Comparison of ENCODE assay signal across 18 cellular contexts in genomic region chr15:41945221-41945620, GRCh38. TPM values are rescaled to one million over a fixed set of nuclear protein-coding genes. Genes with fewer than 3 reads are reported as not detected.
DNase-seq lines count a peak whose midpoint lies in the region; ATAC-seq and TF ChIP-seq lines count a peak whose summit lies in the region.
"Had no signal": no experiment of that assay in that cellular context is flagged by ENCODE, and none has a peak within 500 bp of the region (broad histone marks: within the 10 kb centered on the region; RNA-seq: fewer than 3 reads in every experiment).

No MANE protein-coding gene starts in this region.

- H3K9ac ChIP-seq in SK-N-SH = no peak overlapping the region

- peak overlapping the region; percentile 96 for H3K27ac Mint-ChIP-seq in chondrocyte (ENCODE audit: unreplicated experiment)
- H3K27ac Mint-ChIP-seq: activated B cell treated with CpG ODN at 0.5 μM for 24 hours had no signal

- no peak for TF ChIP-seq RAD21 in SK-N-SH (IDR thresholded peaks at IDR 0.05; ENCODE audit: low read length)

- H3F3A ChIP-seq in SK-N-SH (replicated peaks; ENCODE audit: insufficient read depth) = peaks cover 24% of the 10 kb centered on the region

- no peaks in the 10 kb centered on the region for H3K9me3 Mint-ChIP-seq in chondrocyte (ENCODE audit: low read depth)
- H3K9me3 Mint-ChIP-seq: activated B cell treated with CpG ODN at 0.5 μM for 24 hours had no signal

- POLR2A ChIA-PET in SK-N-SH (lab: Yijun Ruan, JAX) = no interaction called here

- H3K4me3 Mint-ChIP-seq in chondrocyte (ENCODE audit: unreplicated experiment) = no peak overlapping the region
- H3K4me3 Mint-ChIP-seq: activated B cell treated with CpG ODN at 0.5 μM for 24 hours had no signal

- H3K4me1 ChIP-seq in SK-N-SH (ENCODE audit: control insufficient read depth in 1 of 2, insufficient read depth in 2 of 2, low read depth in 1 of 2, low read length in 1 of 2) (peaks cover 7 to 39% of the 10 kb centered on the region in 2 experiments; a peak in 3 of 4 replicates), lung (ENCODE audit: control insufficient read depth in 2 of 2, insufficient read depth in 2 of 2, low read length in 2 of 2) (peaks cover 19 to 21% of the 10 kb centered on the region in 2 donors), tibial nerve (peaks cover 0 to 41% (median 16%) of the 10 kb centered on the region in 4 donors)

- CTCF ChIA-PET in SK-N-SH (lab: Yijun Ruan, JAX) = no interaction called here

- peaks cover 2% of the 10 kb centered on the region for H3K36me3 Mint-ChIP-seq in chondrocyte (ENCODE audit: low read depth)

- no peaks in the 10 kb centered on the region for H3K27me3 Mint-ChIP-seq in chondrocyte (ENCODE audit: low read depth)
- H3K27me3 Mint-ChIP-seq: activated B cell treated with CpG ODN at 0.5 μM for 24 hours had no signal

- peaks cover 91% of the 10 kb centered on the region for H3K4me1 Mint-ChIP-seq in chondrocyte (ENCODE audit: low read depth)
- H3K4me1 Mint-ChIP-seq: activated B cell treated with CpG ODN at 0.5 μM for 24 hours had no signal

- H3K27ac ChIP-seq in SK-N-SH (ENCODE audit: low read depth in 2 of 2, low read length in 1 of 2) = peak overlapping the region; percentile 58 to 95; a peak in 3 of 4 replicates
- H3K27ac ChIP-seq in lung (ENCODE audit: low read depth in 1 of 2, low read length in 1 of 2) = peak overlapping the region; percentile 6 to 74
- peak overlapping the region in 3 of 4 donors; percentile 45 to 70 (median 70) for H3K27ac ChIP-seq in tibial nerve
- H3K27ac ChIP-seq: 22Rv1, psoas muscle had no signal

- WGBS in SK-N-SH (ENCODE audit: low lambda C conversion rate) = 94% methylated on average over 6 of the region's 6 CpGs
- 95 to 98% methylated on average over 6 of the region's 6 CpGs for WGBS in lung, 2 donors
- WGBS in tibial nerve, 2 donors = 79 to 84% methylated on average over 6 of the region's 6 CpGs

- H3K27me3 ChIP-seq in SK-N-SH (ENCODE audit: insufficient read depth) (no peaks in the 10 kb centered on the region), lung (ENCODE audit: control insufficient read depth, insufficient read depth) (no peaks in the 10 kb centered on the region), tibial nerve (no peaks in the 10 kb centered on the region)
- H3K27me3 ChIP-seq: esophagus squamous epithelium had no signal

- H3K36me3 ChIP-seq in SK-N-SH (replicated peaks in 1 of 2; ENCODE audit: control insufficient read depth in 1 of 2, insufficient read depth in 2 of 2, low read length in 1 of 2) = no peaks in the 10 kb centered on the region
- peaks cover 0 to 24% of the 10 kb centered on the region in 2 donors for H3K36me3 ChIP-seq in lung (ENCODE audit: control insufficient read depth in 2 of 2, insufficient read depth in 2 of 2, low read length in 2 of 2)
- peaks cover 0 to 18% (median 0%) of the 10 kb centered on the region in 3 donors for H3K36me3 ChIP-seq in tibial nerve

- no peaks in the 10 kb centered on the region for H4K20me1 ChIP-seq in SK-N-SH (ENCODE audit: insufficient read depth)

- no peak overlapping the region for H2AFZ ChIP-seq in SK-N-SH (ENCODE audit: low read depth)

- H3K4me2 ChIP-seq in SK-N-SH = peak overlapping the region; percentile 78

- no peaks in the 10 kb centered on the region for H3K9me2 ChIP-seq in SK-N-SH

- TF ChIP-seq CTCF in SK-N-SH (IDR thresholded peaks at IDR 0.05) (no peak), chondrocyte (IDR thresholded peaks at IDR 0.05) (no peak), lung (IDR thresholded peaks at IDR 0.05; ENCODE audit: control extremely low read depth, extremely low read depth) (no peak), tibial nerve (IDR thresholded peaks at IDR 0.05) (no peak)

- no peak for TF ChIP-seq EP300 in SK-N-SH (IDR thresholded peaks at IDR 0.05; ENCODE audit: borderline replicate concordance in 1 of 2, low read depth in 1 of 2, low read length in 1 of 2)
- no peak for TF ChIP-seq EP300 in tibial nerve (IDR thresholded peaks at IDR 0.05)

- H3K9me3 ChIP-seq in SK-N-SH (no peaks in the 10 kb centered on the region), lung (ENCODE audit: control insufficient read depth in 2 of 2, insufficient read depth in 1 of 2, low read length in 1 of 2) (peaks cover 0 to 3% of the 10 kb centered on the region in 2 donors), tibial nerve (no peaks in the 10 kb centered on the region)
- H3K9me3 ChIP-seq: esophagus squamous epithelium, psoas muscle had no signal

- no peak for TF ChIP-seq POLR2A in tibial nerve (IDR thresholded peaks at IDR 0.05)

- no peak for DNase-seq in SK-N-SH
- DNase-seq in chondrocyte (ENCODE audit: low spot score) = no peak
- no peak for DNase-seq in lung (ENCODE audit: low spot score)
- DNase-seq in tibial nerve (ENCODE audit: low spot score in 2 of 2) = no peak
- DNase-seq in NCI-H187 (lab: John Stamatoyannopoulos, UW) = no peak
- DNase-seq in GDM1 (lab: John Stamatoyannopoulos, UW) = no peak
- DNase-seq: activated B cell treated with CpG ODN at 0.5 μM for 24 hours, activated gamma-delta T cell treated with Interleukin-2 at 50 U/mL for 16 hours, dermis blood vessel endothelial cell, esophagus squamous epithelium, hippocampal formation, MM.1S, NCI-H187 treated with DMSO at 0.1 percent for 48 hours, NCI-H526, psoas muscle had no signal

- H3K79me2 ChIP-seq in SK-N-SH (ENCODE audit: insufficient read depth) = peaks cover 54% of the 10 kb centered on the region

- H3K4me3 ChIP-seq in SK-N-SH (ENCODE audit: low read depth in 2 of 2, low read length in 1 of 2) = no peak overlapping the region
- no peak overlapping the region for H3K4me3 ChIP-seq in lung
- no peak overlapping the region for H3K4me3 ChIP-seq in tibial nerve
- H3K4me3 ChIP-seq: esophagus squamous epithelium, psoas muscle had no signal

- ATAC-seq in SK-N-SH treated with all-trans-retinoic acid at 6 μM for 48 hours = no peak
- ATAC-seq in lung (ENCODE audit: insufficient read depth, low FRiP score) = no peak
- ATAC-seq in HG03045 (IDR thresholded peaks at IDR 0.05; ENCODE audit: unreplicated experiment) = no peak
- ATAC-seq: psoas muscle had no signal

TF ChIP-seq in SK-N-SH, 30 proteins besides CTCF, POLR2A, EP300 and RAD21:
- TF ChIP-seq GABPA (IDR thresholded peaks at IDR 0.05; ENCODE audit: low read depth) (no peak), POLR2AphosphoS5 (IDR thresholded peaks at IDR 0.05; ENCODE audit: low read depth, low read length) (no peak), TEAD4 (IDR thresholded peaks at IDR 0.05; ENCODE audit: borderline replicate concordance, insufficient read depth) (no peak), GATA2 (CRISPR knock-in tag; IDR thresholded peaks at IDR 0.05) (no peak), MXI1 (IDR thresholded peaks at IDR 0.05; ENCODE audit: low read depth, low read length) (no peak), JUND (IDR thresholded peaks at IDR 0.05) (no peak), RFX5 (IDR thresholded peaks at IDR 0.05; ENCODE audit: low read length) (no peak), IRF3 (IDR thresholded peaks at IDR 0.05; ENCODE audit: low read depth, low read length) (no peak), SIN3A (IDR thresholded peaks at IDR 0.05; ENCODE audit: borderline replicate concordance, low read depth, low read length) (no peak), YY1 (IDR thresholded peaks at IDR 0.05; ENCODE audit: low read depth) (no peak), CHD2 (IDR thresholded peaks at IDR 0.05; ENCODE audit: low read length, partially characterized antibody) (no peak)
TF ChIP-seq in SK-N-SH: peak in this region for 0.

TF ChIP-seq in SK-N-SH treated with all-trans-retinoic acid at 6 μM for 48 hours, 23 proteins besides CTCF, POLR2A, EP300 and RAD21 (continues in another document):
- no peak for TF ChIP-seq TCF4 (CRISPR knock-in tag; IDR thresholded peaks at IDR 0.05; ENCODE audit: borderline replicate concordance)
- TF ChIP-seq POU6F1 (CRISPR knock-in tag; IDR thresholded peaks at IDR 0.05; ENCODE audit: borderline replicate concordance, low read depth) = no peak
- no peak for TF ChIP-seq RARB (CRISPR knock-in tag; IDR thresholded peaks at IDR 0.05)
- no peak for TF ChIP-seq ZFP3 (CRISPR knock-in tag; IDR thresholded peaks at IDR 0.05)
- TF ChIP-seq ZFP30 (CRISPR knock-in tag; IDR thresholded peaks at IDR 0.05) = no peak
- no peak for TF ChIP-seq TOX (CRISPR knock-in tag; IDR thresholded peaks at IDR 0.05; ENCODE audit: borderline replicate concordance)
- no peak for TF ChIP-seq CSRNP3 (CRISPR knock-in tag; IDR thresholded peaks at IDR 0.05)

RNA-seq across cellular contexts. Expression of gene EHD4, which starts 27.1 kb away (rescaled TPM):
- 16.9 and 17.5 TPM in 2 replicates for polyA plus RNA-seq in SK-N-SH (2012; rRNA removed)
- 11.1 and 14.4 TPM in 2 replicates for polyA plus RNA-seq in SK-N-SH (2012; cell fraction: cytosol; rRNA removed)
- polyA plus RNA-seq in SK-N-SH (2012; cell fraction: nucleus; rRNA removed) = 9.6 and 11.1 TPM in 2 replicates
- 23.2 to 23.9 TPM (median 23.8 TPM) in 3 replicates for total RNA-seq in chondrocyte
- 10 to 100 TPM; 20.6 to 36.3 TPM for total RNA-seq in lung
- polyA plus RNA-seq in lung = 10 to 100 TPM; 16.4 to 31.1 TPM
- 10 to 100 TPM; 13.2 to 31.5 (median 22.0) TPM for total RNA-seq in tibial nerve

RNA-seq across cellular contexts. Expression of gene SPTBN5, which starts 51.4 kb away (rescaled TPM):
- polyA plus RNA-seq in SK-N-SH (2012; rRNA removed) = 0.23 TPM in 2 replicates
- 0.05 TPM in 2 replicates for polyA plus RNA-seq in SK-N-SH (2012; cell fraction: cytosol; rRNA removed)
- 1.2 and 1.7 TPM in 2 replicates for polyA plus RNA-seq in SK-N-SH (2012; cell fraction: nucleus; rRNA removed)
- 2.2 to 3.8 TPM (median 2.9 TPM) in 3 replicates for total RNA-seq in chondrocyte
- 1 to 10 TPM; 1.6 to 2.0 TPM for total RNA-seq in lung
- 1 to 10 TPM; 1.8 to 3.5 TPM for polyA plus RNA-seq in lung
- 10 to 100 TPM; 16.5 to 34.5 (median 19.9) TPM for total RNA-seq in tibial nerve
